ENCODE assay signal across 29 cellular contexts in the genomic region with DNA sequence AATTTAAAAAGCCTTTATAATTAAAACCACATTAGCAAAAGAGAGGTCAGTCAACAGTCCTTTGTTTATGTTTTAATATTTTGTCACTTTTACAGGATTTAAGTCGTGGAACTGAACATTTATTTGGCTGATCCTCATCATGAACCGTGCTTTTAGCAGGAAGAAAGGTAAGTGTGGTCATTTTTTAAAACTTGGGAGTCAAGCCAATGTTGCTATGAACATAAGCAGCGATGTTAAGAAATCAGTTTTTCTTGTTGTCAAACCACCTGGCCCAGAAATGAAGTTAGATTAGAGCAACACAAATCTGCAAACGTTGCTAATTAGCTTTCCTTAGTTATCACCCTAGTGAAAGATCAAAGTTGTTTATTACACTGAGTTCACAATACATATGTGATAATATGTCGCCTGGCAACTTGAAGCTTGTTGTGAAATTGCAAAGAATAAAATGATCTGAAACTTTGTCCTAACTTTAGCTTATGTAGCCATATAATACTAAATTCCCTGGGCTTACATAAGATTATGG.
DNase-seq lines count a peak whose midpoint lies in the region; ATAC-seq, FAIRE-seq and TF ChIP-seq lines count a peak whose summit lies in the region.
"Had no signal": no experiment of that assay in that cellular context is flagged by ENCODE, and none has a peak within 500 bp of the region (broad histone marks: within the 10 kb centered on the region; RNA-seq: fewer than 3 reads in every experiment).

No MANE protein-coding gene starts in this region.

- no peak overlapping the region for H3K4me3 ChIP-seq in HUES48 (ENCODE audit: low read depth, low read length)
- H3K4me3 ChIP-seq in body of pancreas: no peak overlapping the region
- H3K4me3 ChIP-seq in thyroid gland (replicated peaks in 1 of 3): no peak overlapping the region
- no peak overlapping the region for H3K4me3 ChIP-seq in WERI-Rb-1 (ENCODE audit: low read depth, low read length)
- H3K4me3 ChIP-seq: GM12878, PC-9, SJCRH30 had no signal

- no peaks in the 10 kb centered on the region for H3K9me3 ChIP-seq in HUES48 (ENCODE audit: control insufficient read depth, insufficient read depth, low read length)
- H3K9me3 ChIP-seq in body of pancreas: no peaks in the 10 kb centered on the region
- H3K9me3 ChIP-seq in thyroid gland: no peaks in the 10 kb centered on the region
- H3K9me3 ChIP-seq in WERI-Rb-1 (ENCODE audit: severe bottlenecking): no peaks in the 10 kb centered on the region
- H3K9me3 ChIP-seq: SJCRH30 had no signal

- intact Hi-C loops in body of pancreas (cut with DNase I): no loop called here
- intact Hi-C loops in thyroid gland (cut with DNase I): no loop called here

- no peak for TF ChIP-seq CTCF in body of pancreas (IDR thresholded peaks at IDR 0.05)
- TF ChIP-seq CTCF in thyroid gland (IDR thresholded peaks at IDR 0.05): no peak
- TF ChIP-seq CTCF in D721Med (IDR thresholded peaks at IDR 0.05; ENCODE audit: insufficient read depth, missing control alignments): no peak
- no peak for TF ChIP-seq CTCF in WERI-Rb-1 (IDR thresholded peaks at IDR 0.05; ENCODE audit: low read depth, low read length)

- H3K4me1 ChIP-seq in HUES48 (ENCODE audit: control insufficient read depth, insufficient read depth, low read length): peaks cover 46% of the 10 kb centered on the region
- peaks cover 16% of the 10 kb centered on the region for H3K4me1 ChIP-seq in body of pancreas
- H3K4me1 ChIP-seq in thyroid gland: peaks cover 23 to 29% of the 10 kb centered on the region in 2 donors

- TF ChIP-seq POLR2A in body of pancreas (IDR thresholded peaks at IDR 0.05) (no peak), thyroid gland (IDR thresholded peaks at IDR 0.05) (no peak)

- H3K9ac ChIP-seq in HUES48 (ENCODE audit: low read depth, low read length): no peak overlapping the region

- ATAC-seq in body of pancreas: peak; percentile 48
- ATAC-seq: GM12878, Right ventricle myocardium inferior, SK-N-SH treated with all-trans-retinoic acid at 6 μM for 48 hours had no signal

- FAIRE-seq in D721Med (lab: Jason Lieb, UNC): no peak
- FAIRE-seq: GM12878 had no signal

- H3K27me3 ChIP-seq in HUES48 (ENCODE audit: control insufficient read depth, insufficient read depth, low read length): no peaks in the 10 kb centered on the region
- no peaks in the 10 kb centered on the region for H3K27me3 ChIP-seq in body of pancreas
- no peaks in the 10 kb centered on the region for H3K27me3 ChIP-seq in thyroid gland
- H3K27me3 ChIP-seq in WERI-Rb-1 (ENCODE audit: insufficient read depth, low read depth, severe bottlenecking): no peaks in the 10 kb centered on the region
- H3K27me3 ChIP-seq: SJCRH30 had no signal

- H3K27ac ChIP-seq in HUES48 (ENCODE audit: low read depth, low read length) (peak overlapping the region; percentile 76), body of pancreas (peak overlapping the region in 1 of 4 donors; percentile 3), thyroid gland (peak overlapping the region; percentile 48 to 75 (median 57)), WERI-Rb-1 (no peak overlapping the region)
- H3K27ac ChIP-seq: PC-9, SJCRH30 had no signal

- H3K36me3 ChIP-seq in HUES48 (ENCODE audit: control insufficient read depth, insufficient read depth, low read length) (no peaks in the 10 kb centered on the region; the same call in 1 of the 2 replicates), body of pancreas (replicated peaks in 1 of 2; ENCODE audit: insufficient read depth in 1 of 2, low read depth in 2 of 2) (no peaks in the 10 kb centered on the region), thyroid gland (no peaks in the 10 kb centered on the region), WERI-Rb-1 (no peaks in the 10 kb centered on the region)
- H3K36me3 ChIP-seq: SJCRH30 had no signal

- WGBS in body of pancreas, 2 donors: 20 to 22% methylated on average over 5 of the region's 5 CpGs
- WGBS in thyroid gland, 2 donors: 37 to 42% methylated on average over 5 of the region's 5 CpGs

- DNase-seq in NCI-H2029 (lab: John Stamatoyannopoulos, UW) (peak; percentile 14), NCI-H2029 treated with DMSO at 0.1 percent for 48 hours (lab: John Stamatoyannopoulos, UW) (no peak), body of pancreas (no peak), thyroid gland (no peak), D721Med (ENCODE audit: insufficient read length, low spot score) (no peak), NCI-H510A (lab: John Stamatoyannopoulos, UW) (no peak), WERI-Rb-1 (no peak)
- DNase-seq: 8988T; Calu3; DMS153; EL; GDM1; H7; HFFc6; NCI-H1048; NCI-H1417; NCI-H1694; NCI-H2081 treated with DMSO at 0.1 percent for 48 hours; NCI-H2171; NCI-H345; NCI-H524; NCI-H82; NK-92 treated with Interleukin-12 subunit alpha and Interleukin-12 subunit beta, amount 100 ng/mL, for 24 hours; PC-9; SJCRH30 had no signal
